15 cellular contexts compared by ENCODE assay signal in genomic region chr2:12544221-12544558, GRCh38.
DNase-seq lines count a peak whose midpoint lies in the region; ATAC-seq and TF ChIP-seq lines count a peak whose summit lies in the region.
"Had no signal": no experiment of that assay in that cellular context is flagged by ENCODE, and none has a peak within 500 bp of the region (broad histone marks: within the 10 kb centered on the region; RNA-seq: fewer than 3 reads in every experiment).

No MANE protein-coding gene starts in this region.

- TF ChIP-seq POLR2A in heart left ventricle (IDR thresholded peaks at IDR 0.05), result no peak

- no peak overlapping the region for H3K4me3 ChIP-seq in BLaER1
- no peak overlapping the region for H3K4me3 ChIP-seq in heart left ventricle
- H3K4me3 ChIP-seq: colonic mucosa had no signal

- DNase-seq in globus pallidus (ENCODE audit: low spot score) (no peak), heart left ventricle (no peak)
- no peak for DNase-seq in central memory CD4-positive, alpha-beta T cell
- DNase-seq in natural killer cell treated with Interleukin-12 subunit alpha and Interleukin-12 subunit beta and Interleukin-15 and Interleukin-18, amount 100 ng/mL, for 72 hours (ENCODE audit: low spot score), result no peak
- DNase-seq: activated CD4-positive, alpha-beta memory T cell treated with anti-CD3 and anti-CD28 coated beads, Interleukin-2, amount 10 ng/mL, durations not matched to agents 7 days and 5 days; colonic mucosa; naive thymus-derived CD8-positive, alpha-beta T cell; NCI-H1048; NCI-H69; T-helper 17 cell had no signal

- no peaks in the 10 kb centered on the region for H3K9me3 Mint-ChIP-seq in natural killer cell treated with Interleukin-12 subunit alpha and Interleukin-12 subunit beta and Interleukin-15 and Interleukin-18, amount 100 ng/mL, for 72 hours
- H3K9me3 Mint-ChIP-seq: activated CD4-positive, alpha-beta memory T cell treated with anti-CD3 and anti-CD28 coated beads, Interleukin-2, amount 10 ng/mL, durations not matched to agents 7 days and 5 days had no signal

- no peaks in the 10 kb centered on the region for H3K36me3 ChIP-seq in BLaER1
- no peaks in the 10 kb centered on the region for H3K36me3 ChIP-seq in heart left ventricle
- H3K36me3 ChIP-seq: colonic mucosa had no signal

- no peaks in the 10 kb centered on the region for H3K4me1 Mint-ChIP-seq in natural killer cell treated with Interleukin-12 subunit alpha and Interleukin-12 subunit beta and Interleukin-15 and Interleukin-18, amount 100 ng/mL, for 72 hours (ENCODE audit: low read depth in 2 of 2)
- H3K4me1 Mint-ChIP-seq: activated CD4-positive, alpha-beta memory T cell treated with anti-CD3 and anti-CD28 coated beads, Interleukin-2, amount 10 ng/mL, durations not matched to agents 7 days and 5 days had no signal

- no peaks in the 10 kb centered on the region for H4K20me1 ChIP-seq in BLaER1

- H3K9me3 ChIP-seq in BLaER1 (no peaks in the 10 kb centered on the region), heart left ventricle (no peaks in the 10 kb centered on the region)
- H3K9me3 ChIP-seq: colonic mucosa had no signal

- no peaks in the 10 kb centered on the region for H3K27me3 ChIP-seq in BLaER1
- H3K27me3 ChIP-seq in heart left ventricle, result no peaks in the 10 kb centered on the region
- H3K27me3 ChIP-seq: colonic mucosa had no signal

- intact Hi-C loops in heart left ventricle (cut with DNase I), result loop anchor here in 1 of 10 donors (10.0 kb wide), 1 partner anchor 161 kb away; no protein-coding TSS in a partner anchor

- TF ChIP-seq CTCF in heart left ventricle (IDR thresholded peaks at IDR 0.05), result no peak

- H3K27ac ChIP-seq in BLaER1 (no peak overlapping the region), heart left ventricle (peak overlapping the region in 1 of 12 donors; percentile 0)
- H3K27ac ChIP-seq: colonic mucosa had no signal

- no peak overlapping the region for H3K4me3 Mint-ChIP-seq in natural killer cell treated with Interleukin-12 subunit alpha and Interleukin-12 subunit beta and Interleukin-15 and Interleukin-18, amount 100 ng/mL, for 72 hours
- H3K4me3 Mint-ChIP-seq: activated CD4-positive, alpha-beta memory T cell treated with anti-CD3 and anti-CD28 coated beads, Interleukin-2, amount 10 ng/mL, durations not matched to agents 7 days and 5 days; naive thymus-derived CD8-positive, alpha-beta T cell had no signal

- H3K4me1 ChIP-seq in BLaER1, result peaks cover 10% of the 10 kb centered on the region; the same call in 1 of the 2 replicates
- H3K4me1 ChIP-seq in heart left ventricle, result peaks cover 0 to 12% (median 7%) of the 10 kb centered on the region in 12 donors
- H3K4me1 ChIP-seq: colonic mucosa had no signal

- H3K36me3 Mint-ChIP-seq in natural killer cell treated with Interleukin-12 subunit alpha and Interleukin-12 subunit beta and Interleukin-15 and Interleukin-18, amount 100 ng/mL, for 72 hours, result no peaks in the 10 kb centered on the region

- no peaks in the 10 kb centered on the region for H3K27me3 Mint-ChIP-seq in natural killer cell treated with Interleukin-12 subunit alpha and Interleukin-12 subunit beta and Interleukin-15 and Interleukin-18, amount 100 ng/mL, for 72 hours
- H3K27me3 Mint-ChIP-seq: activated CD4-positive, alpha-beta memory T cell treated with anti-CD3 and anti-CD28 coated beads, Interleukin-2, amount 10 ng/mL, durations not matched to agents 7 days and 5 days; naive thymus-derived CD8-positive, alpha-beta T cell; T-helper 17 cell had no signal

- no peak overlapping the region for H3K27ac Mint-ChIP-seq in natural killer cell treated with Interleukin-12 subunit alpha and Interleukin-12 subunit beta and Interleukin-15 and Interleukin-18, amount 100 ng/mL, for 72 hours
- H3K27ac Mint-ChIP-seq: activated CD4-positive, alpha-beta memory T cell treated with anti-CD3 and anti-CD28 coated beads, Interleukin-2, amount 10 ng/mL, durations not matched to agents 7 days and 5 days; activated naive CD4-positive, alpha-beta T cell treated with anti-CD3 and anti-CD28 coated beads, Interleukin-2, amount 50 U/mL, for 72 hours; T-helper 17 cell had no signal

- WGBS in heart left ventricle, 4 donors, result 88 to 91% (median 90%) methylated on average over 5 of the region's 5 CpGs

- no peak overlapping the region for H3K9ac ChIP-seq in BLaER1

- ATAC-seq in GM19351 (IDR thresholded peaks at IDR 0.05; ENCODE audit: unreplicated experiment), result peak; percentile 92
- ATAC-seq in HG02642 (IDR thresholded peaks at IDR 0.05; ENCODE audit: poor library complexity, unreplicated experiment), result peak; percentile 77
- ATAC-seq in HG03520 (IDR thresholded peaks at IDR 0.05; ENCODE audit: unreplicated experiment), result peak; percentile 90
- no peak for ATAC-seq in natural killer cell treated with Interleukin-12 subunit alpha and Interleukin-12 subunit beta and Interleukin-15 and Interleukin-18, amount 100 ng/mL, for 72 hours
- no peak for ATAC-seq in heart left ventricle
- ATAC-seq: activated naive CD4-positive, alpha-beta T cell treated with anti-CD3 and anti-CD28 coated beads, Interleukin-2, amount 50 U/mL, for 72 hours; naive thymus-derived CD8-positive, alpha-beta T cell; T-helper 17 cell had no signal

- 0 out of 2 replicates have a peak overlapping the region, but pooled peaks have one; percentile 8 for H3K4me2 ChIP-seq in BLaER1

Comparison
In these comparisons a context has a peak if more than half of its experiments do, and no peak if none do; other contexts are left out.
1. ATAC-seq: peak in GM19351 (single experiment), HG02642 (single experiment) and HG03520 (single experiment); none in natural killer cell treated with Interleukin-12 subunit alpha and Interleukin-12 subunit beta and Interleukin-15 and Interleukin-18, amount 100 ng/mL, for 72 hours (0 of 2) and heart left ventricle (0 of 4).